Comparison of ENCODE assay signal across 1 cellular context in genomic region chr17:50731575-50732460, GRCh38.
TF ChIP-seq lines count a peak whose summit lies in the region.

No MANE protein-coding gene starts in this region.

TF ChIP-seq in endothelial cell of umbilical vein, 7 proteins besides CTCF, POLR2A, EP300 and RAD21 (continued from another document):
- TF ChIP-seq MYC (IDR thresholded peaks at IDR 0.05; ENCODE audit: low read depth, low read length): no peak
- TF ChIP-seq MAX (IDR thresholded peaks at IDR 0.05; ENCODE audit: insufficient read depth, insufficient read length): no peak
